Comparison of ENCODE assay signal across 8 cellular contexts in the genomic region with DNA sequence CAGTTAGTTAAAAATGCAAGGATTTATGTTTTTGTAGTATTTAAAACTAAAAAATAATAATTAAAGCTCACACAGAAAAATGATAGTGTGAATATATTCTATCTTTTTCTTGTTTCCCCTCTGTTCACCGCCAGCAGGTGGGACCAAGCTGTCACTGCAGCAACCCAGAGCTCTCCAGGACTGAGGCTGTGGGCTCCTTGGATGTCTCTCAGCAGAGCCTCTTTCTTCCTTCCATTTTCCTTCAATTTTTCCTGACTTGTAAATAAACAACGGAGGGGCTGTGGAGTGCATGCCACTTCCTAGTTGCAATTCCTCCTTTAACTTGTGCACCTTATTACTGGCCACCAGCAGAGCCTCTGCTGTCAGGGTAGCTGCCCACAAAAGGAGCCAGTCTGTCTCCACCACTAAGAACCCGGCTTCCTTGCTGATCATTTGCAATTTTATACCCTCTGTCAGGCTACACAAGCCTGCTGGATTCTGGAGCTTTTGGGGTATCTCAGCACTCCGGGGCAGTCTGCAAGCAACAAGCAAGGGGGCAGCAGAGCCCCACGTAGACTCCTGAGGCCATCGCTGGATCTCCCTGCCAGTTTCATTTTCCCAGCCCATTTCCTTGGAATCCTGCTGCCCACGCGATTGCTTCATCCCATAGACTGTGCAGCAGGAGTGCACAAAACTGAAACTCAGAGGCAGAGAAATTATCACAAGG.
DNase-seq lines count a peak whose midpoint lies in the region; ATAC-seq, FAIRE-seq and TF ChIP-seq lines count a peak whose summit lies in the region.

No MANE protein-coding gene starts in this region.

- H3K27me3 ChIP-seq in Caco-2 (replicated peaks; ENCODE audit: control insufficient read depth, insufficient read depth, low read length) (no peaks in the 10 kb centered on the region), brain microvascular endothelial cell (replicated peaks) (no peaks in the 10 kb centered on the region), tibial nerve (no peaks in the 10 kb centered on the region)

- peak overlapping the region; percentile 57 for H3K4me3 Mint-ChIP-seq in Caco-2 (ENCODE audit: unreplicated experiment)

- peak; percentile 51 to 54 for DNase-seq in Caco-2
- peak; percentile 4 for DNase-seq in NCI-H2081 treated with DMSO at 0.1 percent for 48 hours (lab: John Stamatoyannopoulos, UW)
- peak; percentile 70 for DNase-seq in brain microvascular endothelial cell
- DNase-seq in kidney, result no peak
- DNase-seq in tibial nerve (ENCODE audit: low spot score in 2 of 2), result peak; percentile 14 to 41
- DNase-seq in stimulated activated naive CD4-positive, alpha-beta T cell (lab: John Stamatoyannopoulos, UW), result no peak
- DNase-seq in T-helper 2 cell, result no peak

- H3K36me3 ChIP-seq in Caco-2 (ENCODE audit: control insufficient read depth, insufficient read depth, low read length), result no peaks in the 10 kb centered on the region
- no peaks in the 10 kb centered on the region for H3K36me3 ChIP-seq in brain microvascular endothelial cell (replicated peaks)
- H3K36me3 ChIP-seq in kidney (ENCODE audit: control insufficient read depth in 1 of 2, insufficient read depth in 2 of 2, low read length in 2 of 2), result no peaks in the 10 kb centered on the region
- no peaks in the 10 kb centered on the region for H3K36me3 ChIP-seq in tibial nerve

- H3K9ac ChIP-seq in kidney (ENCODE audit: low read length in 2 of 2), result no peak overlapping the region

- POLR2A ChIA-PET in Caco-2 (lab: Charles Lee), result no interaction called here

- no peak overlapping the region for H3K27ac ChIP-seq in brain microvascular endothelial cell
- no peak overlapping the region for H3K27ac ChIP-seq in kidney (ENCODE audit: low read depth in 2 of 2, low read length in 2 of 2)
- no peak overlapping the region for H3K27ac ChIP-seq in tibial nerve

- intact Hi-C loops in Caco-2 (cut with micrococcal nuclease; ENCODE audit: unreplicated experiment), result loop anchor here (1.0 to 10.0 kb wide), 3 partner anchors 121 to 245 kb away; no protein-coding TSS in a partner anchor
- intact Hi-C loops in kidney (cut with DNase I), result no loop called here

- in situ Hi-C loops in brain microvascular endothelial cell (cut with HindIII; ENCODE audit: low pct_ligation_motif_present, low sequenced_read_pairs), result no loop called here

- CTCF ChIA-PET in Caco-2 (lab: Charles Lee), result interaction anchor here (1.2 kb wide), 1 partner anchor 245 kb away, joined by 8 read pairs; no protein-coding TSS in a partner anchor

- peaks cover 13% of the 10 kb centered on the region for H3K4me1 ChIP-seq in Caco-2
- peaks cover 0 to 3% of the 10 kb centered on the region in 2 donors for H3K4me1 ChIP-seq in kidney (ENCODE audit: control insufficient read depth in 1 of 2, insufficient read depth in 1 of 2, low read depth in 1 of 2, low read length in 2 of 2)
- H3K4me1 ChIP-seq in tibial nerve, result peaks cover 0 to 9% (median 0%) of the 10 kb centered on the region in 4 donors

- no peak overlapping the region for H3K27ac Mint-ChIP-seq in Caco-2 (ENCODE audit: unreplicated experiment)

- no peaks in the 10 kb centered on the region for H3K9me3 ChIP-seq in Caco-2
- H3K9me3 ChIP-seq in kidney (ENCODE audit: control insufficient read depth in 1 of 2, low read length in 2 of 2), result no peaks in the 10 kb centered on the region
- peaks cover 0 to under 1% (median 0%) of the 10 kb centered on the region in 4 donors for H3K9me3 ChIP-seq in tibial nerve

- 17 to 21% methylated on average over 8 of the region's 8 CpGs for WGBS in tibial nerve, 2 donors

- BruUV-seq in Caco-2 (replicated peaks; lab: Mats Ljungman, UMichigan), result no TSS peak

- H3K4me3 ChIP-seq in Caco-2 (ENCODE audit: low read depth, low read length) (no peak overlapping the region), brain microvascular endothelial cell (ENCODE audit: low read depth, low read length) (peak overlapping the region; percentile 47), kidney (ENCODE audit: low read length in 2 of 2) (peak overlapping the region; percentile 53 to 58), tibial nerve (peak overlapping the region; percentile 15 to 42 (median 20))

- TF ChIP-seq POLR2A in tibial nerve (IDR thresholded peaks at IDR 0.05), result no peak

- H3K27me3 Mint-ChIP-seq in Caco-2 (ENCODE audit: insufficient read depth, unreplicated experiment), result peaks cover 2% of the 10 kb centered on the region

- ATAC-seq in HG03108 (IDR thresholded peaks at IDR 0.05; ENCODE audit: unreplicated experiment), result no peak

- no peaks in the 10 kb centered on the region for H3K36me3 Mint-ChIP-seq in Caco-2 (ENCODE audit: insufficient read depth, unreplicated experiment)

- no peak for TF ChIP-seq EP300 in tibial nerve (IDR thresholded peaks at IDR 0.05)

- TF ChIP-seq CTCF in Caco-2 (IDR thresholded peaks at IDR 0.05; ENCODE audit: insufficient read depth in 1 of 2, low read depth in 1 of 2, low read length in 1 of 2, severe bottlenecking in 1 of 2, unreplicated experiment in 1 of 2) (peak; percentile 49 to 64), brain microvascular endothelial cell (IDR thresholded peaks at IDR 0.05; ENCODE audit: low read depth, low read length, missing control alignments) (peak; percentile 95), kidney (IDR thresholded peaks at IDR 0.05; ENCODE audit: borderline replicate concordance, extremely low read depth, insufficient read depth) (peak; percentile 30), tibial nerve (IDR thresholded peaks at IDR 0.05) (peak in 4 of 5 experiments; percentile 23 to 45 (median 41))

- no peak for FAIRE-seq in kidney (lab: Jason Lieb, UNC)

- peaks cover 19% of the 10 kb centered on the region for H3K4me1 Mint-ChIP-seq in Caco-2 (ENCODE audit: low read depth, unreplicated experiment)

- H3K9me3 Mint-ChIP-seq in Caco-2 (ENCODE audit: unreplicated experiment), result no peaks in the 10 kb centered on the region

Comparison
In these comparisons a context has a peak if more than half of its experiments do, and no peak if none do; other contexts are left out.
1. DNase-seq: peak in Caco-2 (2 of 2), NCI-H2081 treated with DMSO at 0.1 percent for 48 hours (single experiment), brain microvascular endothelial cell (single experiment) and tibial nerve (2 of 2); none in kidney (single experiment), stimulated activated naive CD4-positive, alpha-beta T cell (0 of 6) and T-helper 2 cell (0 of 5).
2. CTCF ChIP-seq: peak in every context shown above with its lines; median percentile 95 in brain microvascular endothelial cell; 56 in Caco-2; 41 in tibial nerve; 30 in kidney.